12 cellular contexts compared by ENCODE assay signal in genomic region chr14:69050235-69051184, GRCh38.
DNase-seq lines count a peak whose midpoint lies in the region; ATAC-seq and TF ChIP-seq lines count a peak whose summit lies in the region.
"Had no signal": no experiment of that assay in that cellular context is flagged by ENCODE, and none has a peak within 500 bp of the region (broad histone marks: within the 10 kb centered on the region; RNA-seq: fewer than 3 reads in every experiment).

No MANE protein-coding gene starts in this region.

- peak overlapping the region; percentile 72 for H3K27ac ChIP-seq in cardiac muscle cell
- peak overlapping the region; percentile 57 to 78 (median 69) for H3K27ac ChIP-seq in esophagus muscularis mucosa (replicated peaks in 1 of 4)
- H3K27ac ChIP-seq in upper lobe of right lung, result peak overlapping the region; percentile 76

- no peak overlapping the region for H3K4me3 Mint-ChIP-seq in neural crest cell
- H3K4me3 Mint-ChIP-seq: stimulated activated naive B cell treated with anti-CD40 and anti-IgM and Interleukin-4, amounts not matched to agents 10 μg/mL and 1 μg/mL and 100 μg/mL, for 72 hours had no signal

- peaks cover 28% of the 10 kb centered on the region for H3K4me1 ChIP-seq in cardiac muscle cell (ENCODE audit: low read depth)
- peaks cover 66 to 72% (median 70%) of the 10 kb centered on the region in 4 donors for H3K4me1 ChIP-seq in esophagus muscularis mucosa
- H3K4me1 ChIP-seq in upper lobe of right lung, result peaks cover 66% of the 10 kb centered on the region

- no peak for TF ChIP-seq CTCF in cardiac muscle cell (IDR thresholded peaks at IDR 0.05; ENCODE audit: low read depth, low read length)
- no peak for TF ChIP-seq CTCF in esophagus muscularis mucosa (IDR thresholded peaks at IDR 0.05)
- TF ChIP-seq CTCF in neural crest cell (conservative IDR thresholded peaks at IDR 0.05), result no peak
- no peak for TF ChIP-seq CTCF in upper lobe of right lung (IDR thresholded peaks at IDR 0.05)

- H3K4me3 ChIP-seq in cardiac muscle cell (no peak overlapping the region), esophagus muscularis mucosa (no peak overlapping the region), upper lobe of right lung (no peak overlapping the region)
- H3K4me3 ChIP-seq: HAP-1 had no signal

- H3K9me3 Mint-ChIP-seq in neural crest cell, result no peaks in the 10 kb centered on the region
- H3K9me3 Mint-ChIP-seq: stimulated activated naive B cell treated with anti-CD40 and anti-IgM and Interleukin-4, amounts not matched to agents 10 μg/mL and 1 μg/mL and 100 μg/mL, for 72 hours had no signal

- H3K27me3 Mint-ChIP-seq in neural crest cell (ENCODE audit: low read depth), result no peaks in the 10 kb centered on the region
- H3K27me3 Mint-ChIP-seq: stimulated activated naive B cell treated with anti-CD40 and anti-IgM and Interleukin-4, amounts not matched to agents 10 μg/mL and 1 μg/mL and 100 μg/mL, for 72 hours had no signal

- no peak for TF ChIP-seq EP300 in esophagus muscularis mucosa (IDR thresholded peaks at IDR 0.05)

- H3K9me3 ChIP-seq in cardiac muscle cell (ENCODE audit: low read depth) (no peaks in the 10 kb centered on the region), esophagus muscularis mucosa (no peaks in the 10 kb centered on the region), upper lobe of right lung (no peaks in the 10 kb centered on the region)
- H3K9me3 ChIP-seq: HAP-1 had no signal

- no peak for ATAC-seq in left ventricle myocardium superior
- ATAC-seq in upper lobe of right lung, result no peak
- no peak for ATAC-seq in GM21381 (IDR thresholded peaks at IDR 0.05; ENCODE audit: unreplicated experiment)
- ATAC-seq: stimulated activated naive B cell treated with anti-CD40 and anti-IgM and Interleukin-4, amounts not matched to agents 10 μg/mL and 1 μg/mL and 100 μg/mL, for 72 hours had no signal

- H3K36me3 ChIP-seq in cardiac muscle cell (peaks cover 14% of the 10 kb centered on the region), esophagus muscularis mucosa (peaks cover 18 to 25% (median 22%) of the 10 kb centered on the region in 4 donors), upper lobe of right lung (peaks cover 28% of the 10 kb centered on the region)

- no peak for TF ChIP-seq POLR2A in esophagus muscularis mucosa (IDR thresholded peaks at IDR 0.05; ENCODE audit: low read depth)

- peak overlapping the region; percentile 48 for H3K27ac Mint-ChIP-seq in neural crest cell (ENCODE audit: unreplicated experiment)
- H3K27ac Mint-ChIP-seq: stimulated activated naive B cell treated with anti-CD40 and anti-IgM and Interleukin-4, amounts not matched to agents 10 μg/mL and 1 μg/mL and 100 μg/mL, for 72 hours had no signal

- intact Hi-C loops in left ventricle myocardium superior (cut with micrococcal nuclease) (no loop called here), esophagus muscularis mucosa (cut with DNase I) (no loop called here), upper lobe of right lung (cut with DNase I) (no loop called here)

- peaks cover 13% of the 10 kb centered on the region for H3K36me3 Mint-ChIP-seq in neural crest cell (ENCODE audit: low read depth)

- no peaks in the 10 kb centered on the region for H3K27me3 ChIP-seq in cardiac muscle cell
- H3K27me3 ChIP-seq in esophagus muscularis mucosa, result no peaks in the 10 kb centered on the region
- no peaks in the 10 kb centered on the region for H3K27me3 ChIP-seq in upper lobe of right lung

- peak in 1 of 2 donors; percentile 64 for DNase-seq in cardiac muscle cell (ENCODE audit: low read depth in 1 of 2, low spot score in 1 of 2)
- DNase-seq in left ventricle myocardium superior, result no peak
- DNase-seq in esophagus muscularis mucosa (ENCODE audit: extremely low spot score), result no peak
- DNase-seq in neural crest cell (ENCODE audit: low read depth, low spot score), result no peak
- no peak for DNase-seq in upper lobe of right lung
- DNase-seq in NCI-H1105 (lab: John Stamatoyannopoulos, UW), result no peak
- no peak for DNase-seq in NCI-H2029 (lab: John Stamatoyannopoulos, UW)
- DNase-seq: anterior cingulate cortex; kidney glomerular epithelial cell; stimulated activated naive B cell treated with anti-CD40 and anti-IgM and Interleukin-4, amounts not matched to agents 10 μg/mL and 1 μg/mL and 100 μg/mL, for 72 hours had no signal

- peaks cover 27% of the 10 kb centered on the region for H3K4me1 Mint-ChIP-seq in neural crest cell

- WGBS in esophagus muscularis mucosa, result 43% methylated on average over 6 of the region's 6 CpGs
